ENCODE assay signal across 11 cellular contexts in the genomic region with DNA sequence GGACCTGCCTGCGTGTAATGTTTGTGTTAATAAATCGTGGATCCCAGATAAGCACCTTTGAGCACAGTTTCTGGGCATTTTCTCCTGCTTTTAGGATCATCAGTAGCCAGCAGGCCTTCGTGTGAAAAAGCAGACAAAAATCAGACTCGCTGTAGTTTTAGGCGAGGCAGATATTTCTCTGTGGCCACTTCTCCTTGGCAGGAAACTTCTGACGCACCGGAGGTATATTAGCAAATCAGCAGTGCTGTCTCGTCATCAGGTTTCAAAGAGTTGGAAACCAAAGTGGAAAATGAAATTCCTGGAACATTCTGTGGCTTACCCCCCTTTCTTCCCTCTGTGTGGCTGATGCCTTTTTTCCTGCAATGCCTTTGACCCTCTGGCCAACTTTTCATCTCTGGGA.
A peak's percentile ranks its signal among the peaks of the same experiment; 100 is the strongest.
DNase-seq lines count a peak whose midpoint lies in the region; ATAC-seq, FAIRE-seq and TF ChIP-seq lines count a peak whose summit lies in the region.
"Had no signal": no experiment of that assay in that cellular context is flagged by ENCODE, and none has a peak within 500 bp of the region (broad histone marks: within the 10 kb centered on the region; RNA-seq: fewer than 3 reads in every experiment).

No MANE protein-coding gene starts in this region.

- DNase-seq in right atrium auricular region (ENCODE audit: low spot score) (no peak), Right ventricle myocardium superior (no peak), dorsolateral prefrontal cortex (no peak), osteoblast (ENCODE audit: insufficient read length, low spot score, missing footprints) (no peak), vagina (ENCODE audit: extremely low spot score in 2 of 2) (no peak), WERI-Rb-1 (no peak), HepG2 (ENCODE audit: low spot score) (no peak)
- DNase-seq: activated CD4-positive, alpha-beta T cell treated with anti-CD3 and anti-CD28 coated beads, Interleukin-2, amount 50 U/mL, for 4 hours; mucosa of descending colon; stimulated activated CD4-positive, alpha-beta T cell treated with anti-CD3 and anti-CD28 coated beads, Interleukin-2, amount 100 ng/mL, for 48 hours had no signal

- in situ Hi-C loops in HepG2 (cut with HindIII; ENCODE audit: extremely low pct_ligation_motif_present, low pct_unique_long_range_greater_than_20kb), result no loop called here

- WGBS in HepG2 (ENCODE audit: low lambda C conversion rate), result 84% methylated on average over 8 of the region's 8 CpGs

- no peak for TF ChIP-seq POLR2A in vagina (IDR thresholded peaks at IDR 0.05)
- no peak for TF ChIP-seq POLR2A in HepG2 (IDR thresholded peaks at IDR 0.05; ENCODE audit: insufficient read depth in 1 of 2, low read depth in 2 of 2, low read length in 2 of 2)

- TF ChIP-seq CTCF in right atrium auricular region (IDR thresholded peaks at IDR 0.05) (no peak), dorsolateral prefrontal cortex (IDR thresholded peaks at IDR 0.05 in 54 of 56, conservative IDR thresholded peaks at IDR 0.05 in 2 of 56; ENCODE audit: low read depth in 1 of 56, partially characterized antibody in 56 of 56) (no peak), osteoblast (IDR thresholded peaks at IDR 0.05; ENCODE audit: extremely low read depth, low read depth, low read length) (no peak), vagina (IDR thresholded peaks at IDR 0.05) (no peak), WERI-Rb-1 (IDR thresholded peaks at IDR 0.05; ENCODE audit: low read depth, low read length) (no peak), HepG2 (CRISPR knock-in tag; IDR thresholded peaks at IDR 0.05) (no peak)

- intact Hi-C loops in Right ventricle myocardium superior (cut with DNase I) (no loop called here), dorsolateral prefrontal cortex (cut with DNase I) (loop anchor here (5.0 kb wide), 2 partner anchors 73 to 93 kb away; partner anchors contain the start of gene RNF144A (in 2 of the 2)), vagina (cut with DNase I) (no loop called here), HepG2 (cut with micrococcal nuclease; ENCODE audit: unreplicated experiment) (no loop called here)

- H2AFZ ChIP-seq in osteoblast (ENCODE audit: low read length), result no peak overlapping the region
- H2AFZ ChIP-seq in HepG2 (ENCODE audit: low read length), result no peak overlapping the region

- TF ChIP-seq RAD21 in HepG2 (CRISPR knock-in tag; IDR thresholded peaks at IDR 0.05), result no peak

- no peaks in the 10 kb centered on the region for H3K36me3 ChIP-seq in right atrium auricular region
- H3K36me3 ChIP-seq in osteoblast (ENCODE audit: insufficient read depth, low read length), result no peaks in the 10 kb centered on the region
- H3K36me3 ChIP-seq in vagina, result no peaks in the 10 kb centered on the region
- no peaks in the 10 kb centered on the region for H3K36me3 ChIP-seq in WERI-Rb-1
- H3K36me3 ChIP-seq in HepG2 (replicated peaks in 1 of 2; ENCODE audit: control insufficient read depth in 1 of 2, insufficient read depth in 2 of 2, low read length in 2 of 2), result no peaks in the 10 kb centered on the region; a peak in 1 of 5 replicates

- no peaks in the 10 kb centered on the region for H3K9me3 ChIP-seq in right atrium auricular region
- no peaks in the 10 kb centered on the region for H3K9me3 ChIP-seq in osteoblast (ENCODE audit: low read depth, low read length)
- no peaks in the 10 kb centered on the region for H3K9me3 ChIP-seq in vagina
- H3K9me3 ChIP-seq in WERI-Rb-1 (ENCODE audit: severe bottlenecking), result no peaks in the 10 kb centered on the region
- no peaks in the 10 kb centered on the region for H3K9me3 ChIP-seq in HepG2 (ENCODE audit: low read length)
- H3K9me3 ChIP-seq: mucosa of descending colon had no signal

- no peaks in the 10 kb centered on the region for H4K20me1 ChIP-seq in osteoblast (ENCODE audit: insufficient read depth, low read length)
- H4K20me1 ChIP-seq in HepG2 (ENCODE audit: insufficient read depth, low read length), result no peaks in the 10 kb centered on the region

- no peak overlapping the region for H3K4me3 ChIP-seq in right atrium auricular region
- no peak overlapping the region for H3K4me3 ChIP-seq in dorsolateral prefrontal cortex
- H3K4me3 ChIP-seq in osteoblast (ENCODE audit: insufficient read depth, low read length), result no peak overlapping the region
- H3K4me3 ChIP-seq in vagina, result no peak overlapping the region
- no peak overlapping the region for H3K4me3 ChIP-seq in WERI-Rb-1 (ENCODE audit: low read depth, low read length)
- H3K4me3 ChIP-seq in HepG2 (replicated peaks in 1 of 3; ENCODE audit: insufficient read depth in 1 of 3, low read depth in 2 of 3, low read length in 3 of 3), result no peak overlapping the region
- H3K4me3 ChIP-seq: mucosa of descending colon had no signal

- H3K4me2 ChIP-seq in osteoblast (ENCODE audit: insufficient read depth, low read length), result no peak overlapping the region
- no peak overlapping the region for H3K4me2 ChIP-seq in HepG2 (ENCODE audit: low read depth, low read length)

- peak overlapping the region; percentile 53 to 76 for H3K27ac ChIP-seq in right atrium auricular region
- H3K27ac ChIP-seq in dorsolateral prefrontal cortex, result peak overlapping the region; percentile 6 to 98 (median 94)
- peak overlapping the region; percentile 52 for H3K27ac ChIP-seq in osteoblast (ENCODE audit: low read depth, low read length)
- H3K27ac ChIP-seq in vagina, result peak overlapping the region; percentile 86
- no peak overlapping the region for H3K27ac ChIP-seq in WERI-Rb-1
- H3K27ac ChIP-seq in HepG2 (ENCODE audit: extremely low read length, insufficient read depth, low read length), result no peak overlapping the region

- H3K9ac ChIP-seq in HepG2 (ENCODE audit: insufficient read depth, low read depth, low read length), result no peak overlapping the region

- CTCF ChIA-PET in HepG2 (lab: Yijun Ruan, JAX; ENCODE audit: low intra/inter-chr PET ratio, low total read pairs), result no interaction called here

- no peak for ATAC-seq in Right ventricle myocardium superior (ENCODE audit: poor library complexity)
- ATAC-seq in HepG2, result no peak
- ATAC-seq in HG02571 (IDR thresholded peaks at IDR 0.05; ENCODE audit: unreplicated experiment), result no peak
- ATAC-seq: mucosa of descending colon had no signal

- BruUV-seq in HepG2 (replicated peaks; lab: Mats Ljungman, UMichigan), result no TSS peak

- POLR2A ChIA-PET in HepG2 (lab: Yijun Ruan, JAX), result no interaction called here

- no peaks in the 10 kb centered on the region for H3K79me2 ChIP-seq in osteoblast (ENCODE audit: insufficient read depth, low read length)
- no peaks in the 10 kb centered on the region for H3K79me2 ChIP-seq in HepG2 (ENCODE audit: insufficient read depth, low read length)

- TF ChIP-seq EP300 in HepG2 (IDR thresholded peaks at IDR 0.05; ENCODE audit: low read depth in 2 of 2, low read length in 2 of 2) (no peak), HepG2 (CRISPR knock-in tag; IDR thresholded peaks at IDR 0.05; ENCODE audit: borderline replicate concordance) (no peak)

- H3K27me3 ChIP-seq in right atrium auricular region (no peaks in the 10 kb centered on the region), dorsolateral prefrontal cortex (no peaks in the 10 kb centered on the region), osteoblast (ENCODE audit: insufficient read depth, low read length) (no peaks in the 10 kb centered on the region), vagina (no peaks in the 10 kb centered on the region), WERI-Rb-1 (ENCODE audit: insufficient read depth, low read depth, severe bottlenecking) (no peaks in the 10 kb centered on the region), HepG2 (ENCODE audit: control insufficient read depth in 1 of 2, insufficient read depth in 2 of 2, low read length in 2 of 2) (no peaks in the 10 kb centered on the region)

- H3K4me1 ChIP-seq in right atrium auricular region (peaks cover 0 to 79% of the 10 kb centered on the region in 2 donors), osteoblast (ENCODE audit: insufficient read depth, low read length) (peaks cover 27% of the 10 kb centered on the region), vagina (peaks cover 79% of the 10 kb centered on the region), HepG2 (ENCODE audit: insufficient read depth, low read length) (no peaks in the 10 kb centered on the region)

- FAIRE-seq in HepG2 (lab: Jason Lieb, UNC), result no peak

TF ChIP-seq in HepG2, 621 proteins besides CTCF, POLR2A, EP300 and RAD21 (continues in another document):
- TF ChIP-seq ARID3A (IDR thresholded peaks at IDR 0.05; ENCODE audit: low read depth, low read length), result no peak
- TF ChIP-seq, protein P1, sequence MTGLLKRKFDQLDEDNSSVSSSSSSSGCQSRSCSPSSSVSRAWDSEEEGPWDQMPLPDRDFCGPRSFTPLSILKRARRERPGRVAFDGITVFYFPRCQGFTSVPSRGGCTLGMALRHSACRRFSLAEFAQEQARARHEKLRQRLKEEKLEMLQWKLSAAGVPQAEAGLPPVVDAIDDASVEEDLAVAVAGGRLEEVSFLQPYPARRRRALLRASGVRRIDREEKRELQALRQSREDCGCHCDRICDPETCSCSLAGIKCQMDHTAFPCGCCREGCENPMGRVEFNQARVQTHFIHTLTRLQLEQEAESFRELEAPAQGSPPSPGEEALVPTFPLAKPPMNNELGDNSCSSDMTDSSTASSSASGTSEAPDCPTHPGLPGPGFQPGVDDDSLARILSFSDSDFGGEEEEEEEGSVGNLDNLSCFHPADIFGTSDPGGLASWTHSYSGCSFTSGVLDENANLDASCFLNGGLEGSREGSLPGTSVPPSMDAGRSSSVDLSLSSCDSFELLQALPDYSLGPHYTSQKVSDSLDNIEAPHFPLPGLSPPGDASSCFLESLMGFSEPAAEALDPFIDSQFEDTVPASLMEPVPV (CRISPR knock-in tag; IDR thresholded peaks at IDR 0.05), result no peak
- TF ChIP-seq NFYB (CRISPR knock-in tag; IDR thresholded peaks at IDR 0.05), result no peak
- TF ChIP-seq MEIS1 (CRISPR knock-in tag; IDR thresholded peaks at IDR 0.05; ENCODE audit: borderline replicate concordance), result no peak

Comparison
In these comparisons a context has a peak if more than half of its experiments do, and no peak if none do; other contexts are left out.
1. H3K27ac ChIP-seq: peak in right atrium auricular region (2 of 2), dorsolateral prefrontal cortex (59 of 59), osteoblast (single experiment) and vagina (single experiment); none in WERI-Rb-1 (single experiment) and HepG2 (single experiment).
2. intact Hi-C loops: an anchor here in dorsolateral prefrontal cortex (5.0 kb wide); none called in Right ventricle myocardium superior, vagina and HepG2.